ENCODE assay signal across 16 cellular contexts in genomic region chr3:188888321-188889056, GRCh38.
"Had no signal": no experiment of that assay in that cellular context is flagged by ENCODE, and none has a peak within 500 bp of the region (broad histone marks: within the 10 kb centered on the region; RNA-seq: fewer than 3 reads in every experiment).

No MANE protein-coding gene starts in this region.

- H3K9me3 ChIP-seq: adrenal gland, right lobe of liver, stomach, tibial nerve, vagina had no signal

- H3K4me1 ChIP-seq: adrenal gland, right lobe of liver, tibial nerve, vagina had no signal

- H3K27me3 ChIP-seq: adrenal gland, right lobe of liver, stomach, tibial nerve, vagina had no signal

- H3K4me3 ChIP-seq: adrenal gland, right lobe of liver, stomach, tibial nerve, vagina had no signal

- H3K36me3 ChIP-seq: adrenal gland, right lobe of liver, vagina had no signal

- H3K27ac ChIP-seq: adrenal gland, right lobe of liver, vagina, VCaP had no signal

- DNase-seq: activated CD4-positive, alpha-beta memory T cell treated with anti-CD3 and anti-CD28 coated beads for 36 hours; activated CD8-positive, alpha-beta memory T cell treated with anti-CD3 and anti-CD28 coated beads, Interleukin-2, amount 10 ng/mL, durations not matched to agents 7 days and 5 days; activated effector memory CD4-positive, alpha-beta T cell treated with Interleukin-2 at 50 U/mL for 16 hours; activated T-cell treated with anti-CD3 and anti-CD28 coated beads, Interleukin-2, amount 50 U/mL, for 24 hours; adrenal gland; central memory CD4-positive, alpha-beta T cell; hippocampal formation; kidney; mesendoderm; nucleus accumbens; right lobe of liver; stimulated activated CD4-positive, alpha-beta T cell treated with anti-CD3 and anti-CD28 coated beads, Interleukin-1b, Interleukin-23, amount 100 ng/mL, for 48 hours; stomach had no signal

- ATAC-seq: activated CD8-positive, alpha-beta memory T cell treated with anti-CD3 and anti-CD28 coated beads, Interleukin-2, amount 10 ng/mL, durations not matched to agents 7 days and 5 days; right lobe of liver had no signal
